In genomic region chr16:84138824-84139627, GRCh38 we compare ENCODE assay signal across 8 cellular contexts. TPM values are rescaled to one million over a fixed set of nuclear protein-coding genes. Genes with fewer than 3 reads are reported as not detected.
DNase-seq lines count a peak whose midpoint lies in the region; ATAC-seq and TF ChIP-seq lines count a peak whose summit lies in the region.

No MANE protein-coding gene starts in this region.

- WGBS in IMR-90 (ENCODE audit: extremely low coverage in 2 of 2, insufficient read length in 1 of 2), 2 experiments: 79% methylated on average over 3 of the region's 14 CpGs; no CpG with 5 or more reads in 1 of the 2 experiments
- 68% methylated on average over 12 of the region's 14 CpGs for WGBS in mesenchymal stem cell

- peak overlapping the region; percentile 25; the same call in 1 of the 2 replicates for H3K4me2 ChIP-seq in IMR-90 (ENCODE audit: low read depth, low read length)
- H3K4me2 ChIP-seq in mesenchymal stem cell (ENCODE audit: low read length, poor library complexity, severe bottlenecking): no peak overlapping the region
- no peak overlapping the region for H3K4me2 ChIP-seq in osteoblast (ENCODE audit: insufficient read depth, low read length)

- H3K27me3 ChIP-seq in IMR-90 (ENCODE audit: control insufficient read depth, insufficient read depth, low read length) (no peaks in the 10 kb centered on the region), mesenchymal stem cell (ENCODE audit: control insufficient read depth in 1 of 2, insufficient read depth in 1 of 2, low read length in 2 of 2) (no peaks in the 10 kb centered on the region), osteoblast (ENCODE audit: insufficient read depth, low read length) (no peaks in the 10 kb centered on the region)

- TF ChIP-seq POLR2A in IMR-90 (IDR thresholded peaks at IDR 0.05; ENCODE audit: low read depth, low read length): no peak

- H4K8ac ChIP-seq in IMR-90 (ENCODE audit: low read depth in 2 of 2, low read length in 2 of 2) (peak overlapping the region in 1 of 2 experiments; percentile 61; a peak in 2 of 4 replicates), mesenchymal stem cell (ENCODE audit: low read length) (peak overlapping the region; percentile 21)

- H4K5ac ChIP-seq in IMR-90 (ENCODE audit: low read depth, low read length): no peak overlapping the region; the same call in 1 of the 2 replicates

- TF ChIP-seq CTCF in IMR-90 (conservative IDR thresholded peaks at IDR 0.05; ENCODE audit: low read depth, low read length) (no peak), osteoblast (IDR thresholded peaks at IDR 0.05; ENCODE audit: extremely low read depth, low read depth, low read length) (no peak)

- peaks cover 23% of the 10 kb centered on the region; the same call in 1 of the 2 replicates for H4K20me1 ChIP-seq in IMR-90 (ENCODE audit: insufficient read depth, low read length)
- peaks cover 26% of the 10 kb centered on the region for H4K20me1 ChIP-seq in osteoblast (ENCODE audit: insufficient read depth, low read length)

- peak overlapping the region; percentile 25 for H2AFZ ChIP-seq in IMR-90 (replicated peaks; ENCODE audit: low read length, poor library complexity)
- H2AFZ ChIP-seq in mesenchymal stem cell (ENCODE audit: low read depth, low read length): no peak overlapping the region
- H2AFZ ChIP-seq in osteoblast (ENCODE audit: low read length): no peak overlapping the region

- no peaks in the 10 kb centered on the region for H3K27me3 Mint-ChIP-seq in activated T-cell treated with anti-CD3 and anti-CD28 coated beads, Interleukin-2, amount 50 U/mL, for 4 hours (ENCODE audit: low read depth)
- H3K27me3 Mint-ChIP-seq in activated CD4-positive, alpha-beta memory T cell treated with anti-CD3 and anti-CD28 coated beads, Interleukin-2, amount 10 ng/mL, durations not matched to agents 7 days and 5 days: no peaks in the 10 kb centered on the region

- H3K9me3 ChIP-seq in IMR-90 (ENCODE audit: control insufficient read depth, insufficient read depth, low read length) (no peaks in the 10 kb centered on the region), mesenchymal stem cell (ENCODE audit: control insufficient read depth, low read length) (no peaks in the 10 kb centered on the region), osteoblast (ENCODE audit: low read depth, low read length) (no peaks in the 10 kb centered on the region)

- peak overlapping the region; percentile 33 for H2AK9ac ChIP-seq in IMR-90 (replicated peaks; ENCODE audit: low read depth, low read length, poor library complexity)

- H3K14ac ChIP-seq in IMR-90 (replicated peaks; ENCODE audit: low read depth, low read length) (peak overlapping the region; percentile 69; the same call in 1 of the 2 replicates), mesenchymal stem cell (ENCODE audit: low read length in 2 of 2) (no peak overlapping the region)

- H3K36me3 ChIP-seq in IMR-90 (ENCODE audit: control insufficient read depth, insufficient read depth, low read length) (no peaks in the 10 kb centered on the region), mesenchymal stem cell (ENCODE audit: control insufficient read depth in 1 of 2, insufficient read depth in 2 of 2, low read depth in 1 of 2, low read length in 2 of 2) (no peaks in the 10 kb centered on the region), osteoblast (ENCODE audit: insufficient read depth, low read length) (no peaks in the 10 kb centered on the region)

- peaks cover 27% of the 10 kb centered on the region for H3K4me1 ChIP-seq in IMR-90 (ENCODE audit: control insufficient read depth, insufficient read depth, low read length)
- H3K4me1 ChIP-seq in mesenchymal stem cell (ENCODE audit: control insufficient read depth, insufficient read depth, low read depth, low read length): peaks cover 22% of the 10 kb centered on the region
- peaks cover 12% of the 10 kb centered on the region for H3K4me1 ChIP-seq in osteoblast (ENCODE audit: insufficient read depth, low read length)

- H3K4me3 ChIP-seq in IMR-90 (ENCODE audit: insufficient read depth, low read depth, low read length): no peak overlapping the region
- no peak overlapping the region for H3K4me3 ChIP-seq in mesenchymal stem cell (ENCODE audit: insufficient read depth in 1 of 2, low read depth in 1 of 2, low read length in 2 of 2)
- H3K4me3 ChIP-seq in osteoblast (ENCODE audit: insufficient read depth, low read length): no peak overlapping the region

- H3K18ac ChIP-seq in IMR-90 (ENCODE audit: low read depth, low read length) (no peak overlapping the region), mesenchymal stem cell (ENCODE audit: low read depth in 1 of 2, low read length in 2 of 2) (peak overlapping the region in 1 of 2 experiments; percentile 28)

- TF ChIP-seq RAD21 in IMR-90 (IDR thresholded peaks at IDR 0.05; ENCODE audit: low read length): no peak

- H3K9me1 ChIP-seq in IMR-90 (ENCODE audit: insufficient read depth, low read length): peaks cover 20% of the 10 kb centered on the region

- intact Hi-C loops in IMR-90 (cut with micrococcal nuclease): no loop called here

- peak overlapping the region; percentile 45 for H3K27ac Mint-ChIP-seq in activated CD4-positive, alpha-beta memory T cell treated with anti-CD3 and anti-CD28 coated beads, Interleukin-2, amount 10 ng/mL, durations not matched to agents 7 days and 5 days

- H3K9ac ChIP-seq in IMR-90 (ENCODE audit: low read depth, low read length) (no peak overlapping the region), mesenchymal stem cell (ENCODE audit: low read length) (peak overlapping the region; percentile 35)

- DNase-seq in activated T-cell treated with anti-CD3 and anti-CD28 coated beads, Interleukin-2, amount 50 U/mL, for 4 hours: no peak
- DNase-seq in activated T-cell treated with anti-CD3 and anti-CD28 coated beads for 4 hours (no peak), IMR-90 (peak; percentile 52), mesenchymal stem cell (peak; percentile 66), osteoblast (ENCODE audit: insufficient read length, low spot score, missing footprints) (no peak), cortex of kidney (lab: John Stamatoyannopoulos, UW) (no peak)
- peak; percentile 38 for DNase-seq in activated CD4-positive, alpha-beta memory T cell treated with anti-CD3 and anti-CD28 coated beads, Interleukin-2, amount 10 ng/mL, durations not matched to agents 7 days and 5 days

- H3K36me3 Mint-ChIP-seq in activated T-cell treated with anti-CD3 and anti-CD28 coated beads, Interleukin-2, amount 50 U/mL, for 4 hours (ENCODE audit: insufficient read depth): peaks cover 7% of the 10 kb centered on the region
- H3K36me3 Mint-ChIP-seq in activated CD4-positive, alpha-beta memory T cell treated with anti-CD3 and anti-CD28 coated beads, Interleukin-2, amount 10 ng/mL, durations not matched to agents 7 days and 5 days (ENCODE audit: low read depth): no peaks in the 10 kb centered on the region

- no peak overlapping the region for H2BK5ac ChIP-seq in IMR-90 (ENCODE audit: low read depth, low read length, poor library complexity, severe bottlenecking)
- no peak overlapping the region for H2BK5ac ChIP-seq in mesenchymal stem cell (ENCODE audit: low read depth, low read length, poor library complexity, severe bottlenecking)

- H2BK15ac ChIP-seq in IMR-90 (ENCODE audit: low read depth, low read length): no peak overlapping the region
- H2BK15ac ChIP-seq in mesenchymal stem cell (ENCODE audit: low read depth, poor library complexity, severe bottlenecking): no peak overlapping the region

- H3K4me1 Mint-ChIP-seq in activated T-cell treated with anti-CD3 and anti-CD28 coated beads, Interleukin-2, amount 50 U/mL, for 4 hours (ENCODE audit: low read depth): peaks cover 27% of the 10 kb centered on the region
- H3K4me1 Mint-ChIP-seq in activated CD4-positive, alpha-beta memory T cell treated with anti-CD3 and anti-CD28 coated beads, Interleukin-2, amount 10 ng/mL, durations not matched to agents 7 days and 5 days: peaks cover 27% of the 10 kb centered on the region

- CTCF ChIA-PET in IMR-90 (lab: Yijun Ruan, JAX): no interaction called here
- CTCF ChIA-PET in activated CD4-positive, alpha-beta memory T cell treated with anti-CD3 and anti-CD28 coated beads, Interleukin-2, amount 10 ng/mL, durations not matched to agents 7 days and 5 days (lab: Charles Lee): interaction anchor here (0.6 to 2.7 kb wide), 4 partner anchors 8 to 48 kb away, joined by 3 to 7 read pairs (median 5); partner anchors contain the start of genes MBTPS1 and TAF1C

- H3K27ac ChIP-seq in IMR-90 (ENCODE audit: insufficient read depth, low read length) (no peak overlapping the region), mesenchymal stem cell (ENCODE audit: low read length, poor library complexity, severe bottlenecking) (no peak overlapping the region), osteoblast (ENCODE audit: low read depth, low read length) (no peak overlapping the region)

- H3K4me3 Mint-ChIP-seq in activated T-cell treated with anti-CD3 and anti-CD28 coated beads, Interleukin-2, amount 50 U/mL, for 4 hours: no peak overlapping the region
- H3K4me3 Mint-ChIP-seq in activated CD4-positive, alpha-beta memory T cell treated with anti-CD3 and anti-CD28 coated beads, Interleukin-2, amount 10 ng/mL, durations not matched to agents 7 days and 5 days: no peak overlapping the region

- peaks cover 28 to 75% of the 10 kb centered on the region in 2 experiments for H3K79me1 ChIP-seq in IMR-90 (ENCODE audit: low read depth in 1 of 2, low read length in 2 of 2)
- peaks cover 41% of the 10 kb centered on the region for H3K79me1 ChIP-seq in mesenchymal stem cell (replicated peaks; ENCODE audit: low read length, poor library complexity, severe bottlenecking)

- no TSS peak for BruUV-seq in IMR-90 (replicated peaks; lab: Mats Ljungman, UMichigan)

- peak overlapping the region; percentile 39; the same call in 1 of the 2 replicates for H2BK20ac ChIP-seq in IMR-90 (ENCODE audit: low read depth, low read length)

- dilution Hi-C loops in IMR-90 (cut with HindIII; ENCODE audit: low sequenced_read_pairs, unreplicated experiment): no loop called here

- H3K56ac ChIP-seq in IMR-90 (ENCODE audit: extremely low read depth, insufficient read depth, low read length): no peak overlapping the region

- H3K23ac ChIP-seq in IMR-90 (ENCODE audit: low read depth, low read length) (peak overlapping the region; percentile 45), mesenchymal stem cell (ENCODE audit: low read length in 2 of 2) (no peak overlapping the region)

- H2BK120ac ChIP-seq in IMR-90 (ENCODE audit: low read depth, low read length) (no peak overlapping the region), mesenchymal stem cell (ENCODE audit: low read depth, low read length) (no peak overlapping the region)

- H4K91ac ChIP-seq in IMR-90 (ENCODE audit: insufficient read depth, low read depth, low read length): peak overlapping the region; percentile 62
- H4K91ac ChIP-seq in mesenchymal stem cell (ENCODE audit: low read length): no peak overlapping the region

- H2AK5ac ChIP-seq in IMR-90 (ENCODE audit: low read depth, low read length) (peak overlapping the region; percentile 15; the same call in 1 of the 2 replicates), mesenchymal stem cell (ENCODE audit: low read length, severe bottlenecking) (no peak overlapping the region)

- in situ Hi-C loops in IMR-90 (cut with MboI; ENCODE audit: low sequenced_read_pairs): no loop called here

- H2BK12ac ChIP-seq in mesenchymal stem cell (ENCODE audit: low read length in 2 of 2): no peak overlapping the region

- POLR2A ChIA-PET in IMR-90 (lab: Charles Lee; ENCODE audit: unreplicated experiment): no interaction called here
- POLR2A ChIA-PET in activated CD4-positive, alpha-beta memory T cell treated with anti-CD3 and anti-CD28 coated beads, Interleukin-2, amount 10 ng/mL, durations not matched to agents 7 days and 5 days (lab: Charles Lee): interaction anchor here (0.6 to 4.7 kb wide), 2 partner anchors 22 to 484 kb away, joined by 3 to 19 read pairs; partner anchors contain the start of gene MBTPS1

- ATAC-seq in activated T-cell treated with anti-CD3 and anti-CD28 coated beads, Interleukin-2, amount 50 U/mL, for 4 hours: peak; percentile 75 to 76
- ATAC-seq in IMR-90 (ENCODE audit: low read depth) (peak; percentile 30; the same call in 1 of the 2 replicates), HG02938 (IDR thresholded peaks at IDR 0.05; ENCODE audit: unreplicated experiment) (no peak)

- peak overlapping the region; percentile 45 for H3K4ac ChIP-seq in IMR-90 (ENCODE audit: low read depth, low read length)
- peak overlapping the region in 1 of 2 experiments; percentile 44 for H3K4ac ChIP-seq in mesenchymal stem cell (ENCODE audit: low read depth in 1 of 2, low read length in 2 of 2)

- no peaks in the 10 kb centered on the region for H3K9me3 Mint-ChIP-seq in activated T-cell treated with anti-CD3 and anti-CD28 coated beads, Interleukin-2, amount 50 U/mL, for 4 hours
- no peaks in the 10 kb centered on the region for H3K9me3 Mint-ChIP-seq in activated CD4-positive, alpha-beta memory T cell treated with anti-CD3 and anti-CD28 coated beads, Interleukin-2, amount 10 ng/mL, durations not matched to agents 7 days and 5 days

- H3K79me2 ChIP-seq in osteoblast (ENCODE audit: insufficient read depth, low read length): peaks cover 81% of the 10 kb centered on the region

RNA-seq across cellular contexts. Expression of gene HSDL1, which starts 6.0 kb away (rescaled TPM):
- 10 to 100 TPM; 13.7 to 15.6 (median 14.4) TPM for total RNA-seq in activated T-cell treated with anti-CD3 and anti-CD28 coated beads, Interleukin-2, amount 50 U/mL, for 4 hours
- total RNA-seq in IMR-90 (2012; rRNA removed): 18.3 and 25.6 TPM in 2 replicates
- polyA plus RNA-seq in IMR-90 (2012; rRNA removed): 9.4 and 11.6 TPM in 2 replicates
- 12.5 and 22.4 TPM in 2 replicates for polyA plus RNA-seq in IMR-90 (2012; cell fraction: cytosol; rRNA removed)
- 11.9 and 26.2 TPM in 2 replicates for polyA plus RNA-seq in IMR-90 (2012; cell fraction: nucleus; rRNA removed; ENCODE audit: low replicate concordance)
- total RNA-seq in activated CD4-positive, alpha-beta memory T cell treated with anti-CD3 and anti-CD28 coated beads, Interleukin-2, amount 10 ng/mL, durations not matched to agents 7 days and 5 days: 10 to 100 TPM; 15.2 to 16.3 TPM
- 17.9 TPM for polyA plus RNA-seq in mesenchymal stem cell (2013, experiment 1 of 2)
- 17.7 TPM for polyA plus RNA-seq in mesenchymal stem cell (2013, experiment 2 of 2)
- 18.1 and 18.9 TPM in 2 replicates for total RNA-seq in osteoblast

RNA-seq across cellular contexts. Expression of gene DNAAF1, which starts 6.1 kb away (rescaled TPM):
- total RNA-seq in activated T-cell treated with anti-CD3 and anti-CD28 coated beads, Interleukin-2, amount 50 U/mL, for 4 hours: not detected
- not detected in 2 replicates for total RNA-seq in IMR-90 (2012; rRNA removed)
- 0.05 TPM in 1 of 2 replicates, not detected in the other for polyA plus RNA-seq in IMR-90 (2012; rRNA removed)
- polyA plus RNA-seq in IMR-90 (2012; cell fraction: cytosol; rRNA removed): not detected in 2 replicates
- 0.10 and 0.23 TPM in 2 replicates for polyA plus RNA-seq in IMR-90 (2012; cell fraction: nucleus; rRNA removed; ENCODE audit: low replicate concordance)
- total RNA-seq in activated CD4-positive, alpha-beta memory T cell treated with anti-CD3 and anti-CD28 coated beads, Interleukin-2, amount 10 ng/mL, durations not matched to agents 7 days and 5 days: not detected
- polyA plus RNA-seq in mesenchymal stem cell (2013, experiment 1 of 2): 0.14 TPM
- polyA plus RNA-seq in mesenchymal stem cell (2013, experiment 2 of 2): 0.10 TPM
- 0.29 and 0.36 TPM in 2 replicates for total RNA-seq in osteoblast

RNA-seq across cellular contexts. Expression of gene MBTPS1, which starts 22.3 kb away (rescaled TPM):
- 10 to 100 TPM; 44.9 to 52.8 (median 49.2) TPM for total RNA-seq in activated T-cell treated with anti-CD3 and anti-CD28 coated beads, Interleukin-2, amount 50 U/mL, for 4 hours
- total RNA-seq in IMR-90 (2012; rRNA removed) (70.3 and 70.4 TPM in 2 replicates), osteoblast (114 and 133 TPM in 2 replicates)
- polyA plus RNA-seq in IMR-90 (2012; rRNA removed): 45.9 and 59.0 TPM in 2 replicates
- 51.7 and 95.2 TPM in 2 replicates for polyA plus RNA-seq in IMR-90 (2012; cell fraction: cytosol; rRNA removed)
- 75.3 and 106 TPM in 2 replicates for polyA plus RNA-seq in IMR-90 (2012; cell fraction: nucleus; rRNA removed; ENCODE audit: low replicate concordance)
- 10 to 100 TPM; 46.4 to 50.4 TPM for total RNA-seq in activated CD4-positive, alpha-beta memory T cell treated with anti-CD3 and anti-CD28 coated beads, Interleukin-2, amount 10 ng/mL, durations not matched to agents 7 days and 5 days
- polyA plus RNA-seq in mesenchymal stem cell (2013, experiment 1 of 2): 107 TPM
- 109 TPM for polyA plus RNA-seq in mesenchymal stem cell (2013, experiment 2 of 2)

RNA-seq across cellular contexts. Expression of gene TAF1C, which starts 47.8 kb away (rescaled TPM):
- total RNA-seq in activated T-cell treated with anti-CD3 and anti-CD28 coated beads, Interleukin-2, amount 50 U/mL, for 4 hours: 10 to 100 TPM; 71.6 to 78.6 (median 74.4) TPM
- total RNA-seq in IMR-90 (2012; rRNA removed) (6.1 and 7.3 TPM in 2 replicates), osteoblast (19.5 and 20.6 TPM in 2 replicates)
- polyA plus RNA-seq in IMR-90 (2012; rRNA removed): 35.5 and 41.6 TPM in 2 replicates
- polyA plus RNA-seq in IMR-90 (2012; cell fraction: cytosol; rRNA removed): 15.1 and 17.4 TPM in 2 replicates
- polyA plus RNA-seq in IMR-90 (2012; cell fraction: nucleus; rRNA removed; ENCODE audit: low replicate concordance): 397 and 707 TPM in 2 replicates
- 10 to 100 TPM; 47.2 to 51.9 TPM for total RNA-seq in activated CD4-positive, alpha-beta memory T cell treated with anti-CD3 and anti-CD28 coated beads, Interleukin-2, amount 10 ng/mL, durations not matched to agents 7 days and 5 days
- 24.3 TPM for polyA plus RNA-seq in mesenchymal stem cell (2013, experiment 1 of 2)
- 22.1 TPM for polyA plus RNA-seq in mesenchymal stem cell (2013, experiment 2 of 2)

RNA-seq across cellular contexts. Expression of gene ADAD2, which starts 51.9 kb away (rescaled TPM):
- under 1 TPM in 2 of 3 donors, not detected in 1; 0.10 to 0.11 TPM for total RNA-seq in activated T-cell treated with anti-CD3 and anti-CD28 coated beads, Interleukin-2, amount 50 U/mL, for 4 hours
- total RNA-seq in IMR-90 (2012; rRNA removed) (not detected in 2 replicates), osteoblast (under 0.01 TPM in 1 of 2 replicates, not detected in the other)
- polyA plus RNA-seq in IMR-90 (2012; rRNA removed): not detected in 2 replicates
- 0.06 TPM in 1 of 2 replicates, not detected in the other for polyA plus RNA-seq in IMR-90 (2012; cell fraction: cytosol; rRNA removed)
- 0.03 TPM in 1 of 2 replicates, not detected in the other for polyA plus RNA-seq in IMR-90 (2012; cell fraction: nucleus; rRNA removed; ENCODE audit: low replicate concordance)
- not detected for total RNA-seq in activated CD4-positive, alpha-beta memory T cell treated with anti-CD3 and anti-CD28 coated beads, Interleukin-2, amount 10 ng/mL, durations not matched to agents 7 days and 5 days
- polyA plus RNA-seq in mesenchymal stem cell (2013, experiment 1 of 2): not detected
- not detected for polyA plus RNA-seq in mesenchymal stem cell (2013, experiment 2 of 2)

Comparison
In these comparisons a context has a peak if more than half of its experiments do, and no peak if none do; other contexts are left out.
1. DNase-seq: peak in IMR-90 (single experiment), activated CD4-positive, alpha-beta memory T cell treated with anti-CD3 and anti-CD28 coated beads, Interleukin-2, amount 10 ng/mL, durations not matched to agents 7 days and 5 days (single experiment) and mesenchymal stem cell (single experiment); none in activated T-cell treated with anti-CD3 and anti-CD28 coated beads, Interleukin-2, amount 50 U/mL, for 4 hours (single experiment), activated T-cell treated with anti-CD3 and anti-CD28 coated beads for 4 hours (single experiment), osteoblast (single experiment) and cortex of kidney (single experiment).